ENCODE assay signal across 8 cellular contexts in the genomic region with DNA sequence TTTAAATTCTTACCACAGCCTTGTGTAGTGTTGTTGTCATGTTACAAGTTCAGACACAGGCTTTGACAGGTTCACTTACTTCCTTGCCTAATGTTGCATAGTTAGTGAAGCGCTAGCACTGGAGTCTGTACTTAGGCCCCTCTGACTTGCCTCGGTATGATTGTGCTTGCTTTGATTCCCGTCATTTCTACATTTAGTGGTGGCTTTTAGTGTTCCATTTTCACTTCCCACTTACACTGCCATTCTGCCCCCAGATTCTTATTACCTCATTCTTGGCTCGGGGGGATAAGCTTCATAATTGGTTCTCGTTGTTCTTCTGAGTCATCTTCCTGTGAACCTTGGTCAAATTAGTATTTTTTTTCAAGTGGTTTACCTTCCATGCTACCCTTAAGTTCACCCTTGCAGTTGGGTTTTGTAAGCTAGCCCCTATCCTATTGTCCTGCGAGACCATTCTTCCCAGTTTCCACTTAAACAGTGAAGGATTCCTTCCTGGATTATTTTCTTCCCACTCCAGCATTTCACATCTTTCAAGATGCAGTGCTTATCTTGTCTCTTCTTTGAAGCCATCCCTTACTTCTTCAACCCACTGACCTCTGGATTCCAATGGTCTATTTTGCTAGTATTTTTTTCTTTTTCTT.
DNase-seq lines count a peak whose midpoint lies in the region; ATAC-seq and TF ChIP-seq lines count a peak whose summit lies in the region.

No MANE protein-coding gene starts in this region.

- H3K23ac ChIP-seq in mesenchymal stem cell (ENCODE audit: low read length in 2 of 2): no peak overlapping the region

- no peaks in the 10 kb centered on the region for H3K27me3 ChIP-seq in mesenchymal stem cell (ENCODE audit: control insufficient read depth in 1 of 2, insufficient read depth in 1 of 2, low read length in 2 of 2)

- no peak for TF ChIP-seq CTCF in GM12864 (IDR thresholded peaks at IDR 0.05; ENCODE audit: low read depth, low read length, missing control alignments)

- WGBS in mesenchymal stem cell: 57% methylated on average over 6 of the region's 6 CpGs

- no peak overlapping the region for H2BK5ac ChIP-seq in mesenchymal stem cell (ENCODE audit: low read depth, low read length, poor library complexity, severe bottlenecking)

- H3K9me3 ChIP-seq in mesenchymal stem cell (ENCODE audit: control insufficient read depth, low read length): no peaks in the 10 kb centered on the region

- H3K27ac ChIP-seq in mesenchymal stem cell (ENCODE audit: low read length, poor library complexity, severe bottlenecking): no peak overlapping the region

- peaks cover 24% of the 10 kb centered on the region for H3K79me1 ChIP-seq in mesenchymal stem cell (replicated peaks; ENCODE audit: low read length, poor library complexity, severe bottlenecking)

- no peak overlapping the region for H4K91ac ChIP-seq in mesenchymal stem cell (ENCODE audit: low read length)

- no peak overlapping the region for H2AK5ac ChIP-seq in mesenchymal stem cell (ENCODE audit: low read length, severe bottlenecking)

- no peak overlapping the region for H2BK12ac ChIP-seq in mesenchymal stem cell (ENCODE audit: low read length in 2 of 2)

- DNase-seq in GM12864 (ENCODE audit: low read depth) (peak; percentile 78), activated T-cell treated with anti-CD3 and anti-CD28 coated beads for 4 hours (peak; percentile 4), mesenchymal stem cell (peak; percentile 39), NCI-H146 (lab: John Stamatoyannopoulos, UW) (no peak), erythroblast (lab: John Stamatoyannopoulos, UW) (no peak), left colon (no peak)

- H4K8ac ChIP-seq in mesenchymal stem cell (ENCODE audit: low read length): no peak overlapping the region

- H3K4me2 ChIP-seq in mesenchymal stem cell (ENCODE audit: low read length, poor library complexity, severe bottlenecking): no peak overlapping the region

- TF ChIP-seq POLR2A in erythroblast (IDR thresholded peaks at IDR 0.05; ENCODE audit: low read length): no peak

- no peak overlapping the region for H2BK120ac ChIP-seq in mesenchymal stem cell (ENCODE audit: low read depth, low read length)

- H3K9ac ChIP-seq in mesenchymal stem cell (ENCODE audit: low read length): no peak overlapping the region

- peaks cover 3% of the 10 kb centered on the region for H3K4me1 ChIP-seq in mesenchymal stem cell (ENCODE audit: control insufficient read depth, insufficient read depth, low read depth, low read length)

- H3K36me3 ChIP-seq in mesenchymal stem cell (ENCODE audit: control insufficient read depth in 1 of 2, insufficient read depth in 2 of 2, low read depth in 1 of 2, low read length in 2 of 2): peaks cover 0 to 6% of the 10 kb centered on the region in 2 experiments

- no peak overlapping the region for H3K14ac ChIP-seq in mesenchymal stem cell (ENCODE audit: low read length in 2 of 2)

- H2AFZ ChIP-seq in mesenchymal stem cell (ENCODE audit: low read depth, low read length): no peak overlapping the region

- no peak overlapping the region for H2BK15ac ChIP-seq in mesenchymal stem cell (ENCODE audit: low read depth, poor library complexity, severe bottlenecking)

- intact Hi-C loops in left colon (cut with DNase I, micrococcal nuclease): no loop called here

- H3K18ac ChIP-seq in mesenchymal stem cell (ENCODE audit: low read depth in 1 of 2, low read length in 2 of 2): no peak overlapping the region

- peak; percentile 88 for ATAC-seq in GM21367 (IDR thresholded peaks at IDR 0.05; ENCODE audit: unreplicated experiment)
- ATAC-seq in HG03520 (IDR thresholded peaks at IDR 0.05; ENCODE audit: unreplicated experiment): peak; percentile 93
- no peak for ATAC-seq in left colon

- H3K4ac ChIP-seq in mesenchymal stem cell (ENCODE audit: low read depth in 1 of 2, low read length in 2 of 2): no peak overlapping the region

- H3K4me3 ChIP-seq in GM12864 (ENCODE audit: low read depth, low read length): no peak overlapping the region; the same call in 1 of the 2 replicates
- no peak overlapping the region for H3K4me3 ChIP-seq in mesenchymal stem cell (ENCODE audit: insufficient read depth in 1 of 2, low read depth in 1 of 2, low read length in 2 of 2)

Comparison
In these comparisons a context has a peak if more than half of its experiments do, and no peak if none do; other contexts are left out.
1. DNase-seq: peak in GM12864 (single experiment), activated T-cell treated with anti-CD3 and anti-CD28 coated beads for 4 hours (single experiment) and mesenchymal stem cell (single experiment); none in NCI-H146 (single experiment), erythroblast (0 of 2) and left colon (0 of 2).